1 cellular context compared by ENCODE assay signal in the genomic region with DNA sequence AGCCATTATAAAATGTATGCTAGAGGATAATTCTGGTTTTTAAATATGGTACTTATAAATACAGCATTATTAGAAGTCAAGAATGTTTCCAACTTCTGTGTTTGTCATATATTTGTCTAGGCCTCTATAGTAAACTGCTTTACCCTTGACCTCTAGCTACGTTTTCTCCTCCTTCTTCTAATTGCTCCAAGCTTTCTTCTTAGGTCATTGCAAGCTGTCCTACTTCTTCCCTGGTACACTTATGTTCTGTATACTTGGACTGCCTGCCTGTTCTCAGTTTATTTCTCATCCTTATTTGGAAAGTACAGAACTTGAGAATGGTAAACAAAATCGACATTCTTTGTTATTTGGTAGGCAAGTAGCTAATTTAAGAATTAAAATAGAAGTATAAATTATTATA.
TF ChIP-seq lines count a peak whose summit lies in the region.

No MANE protein-coding gene starts in this region.

TF ChIP-seq in IMR-90, 13 proteins besides CTCF, POLR2A, EP300 and RAD21:
- TF ChIP-seq USF2 (IDR thresholded peaks at IDR 0.05; ENCODE audit: low read depth, low read length) (no peak), FOS (IDR thresholded peaks at IDR 0.05; ENCODE audit: low read depth, low read length) (no peak), RFX5 (IDR thresholded peaks at IDR 0.05; ENCODE audit: low read depth, low read length) (no peak)
